In genomic region chr1:200638073-200638472, GRCh38 we compare ENCODE assay signal across 17 cellular contexts.
"Had no signal": no experiment of that assay in that cellular context is flagged by ENCODE, and none has a peak within 500 bp of the region (broad histone marks: within the 10 kb centered on the region; RNA-seq: fewer than 3 reads in every experiment).

No MANE protein-coding gene starts in this region.

- H3K27me3 ChIP-seq: suprapubic skin had no signal

- H3K4me3 Mint-ChIP-seq: activated CD4-positive, alpha-beta memory T cell treated with anti-CD3 and anti-CD28 coated beads for 36 hours; activated naive CD8-positive, alpha-beta T cell treated with anti-CD3 and anti-CD28 coated beads for 36 hours; activated T-cell treated with anti-CD3 and anti-CD28 coated beads, Interleukin-2, amount 50 U/mL, for 4 hours; immature natural killer cell; natural killer cell; T-helper 1 cell treated with Interleukin-12 subunit alpha and Interleukin-12 subunit beta and Interleukin-4 antibody, amounts not matched to agents 30 μg/mL and 1 μg/mL, for 36 hours had no signal

- H3K36me3 ChIP-seq: suprapubic skin had no signal

- H3K27me3 Mint-ChIP-seq: activated CD4-positive, alpha-beta memory T cell treated with anti-CD3 and anti-CD28 coated beads for 36 hours; activated naive CD8-positive, alpha-beta T cell treated with anti-CD3 and anti-CD28 coated beads for 36 hours had no signal

- DNase-seq: activated CD4-positive, alpha-beta memory T cell treated with anti-CD3 and anti-CD28 coated beads for 36 hours; activated CD4-positive, CD25-positive, alpha-beta regulatory T cell treated with anti-CD3 and anti-CD28 coated beads, Interleukin-2, amount 50 U/mL, for 72 hours; activated effector memory CD4-positive, alpha-beta T cell treated with anti-CD3 and anti-CD28 coated beads, Interleukin-2, amount 50 U/mL, for 16 hours; activated naive CD8-positive, alpha-beta T cell treated with anti-CD3 and anti-CD28 coated beads for 36 hours; activated T-cell treated with anti-CD3 and anti-CD28 coated beads, Interleukin-2, amount 50 U/mL, for 4 hours; cerebellar nuclear complex; dermis blood vessel endothelial cell; foreskin fibroblast; immature natural killer cell; natural killer cell; occipital lobe; psoas muscle; stimulated activated CD4-positive, alpha-beta T cell treated with anti-CD3 and anti-CD28 coated beads, Interleukin-12 subunit alpha, Interleukin-12 subunit beta, amount 100 ng/mL, for 4 hours; stimulated activated naive CD8-positive, alpha-beta T cell treated with anti-CD3 and anti-CD28 coated beads, Interleukin-15, Interleukin-2, amounts not matched to agents 100 U/mL and 50 U/mL, for 24 hours had no signal

- H3K27ac Mint-ChIP-seq: activated CD4-positive, alpha-beta memory T cell treated with anti-CD3 and anti-CD28 coated beads for 36 hours; activated naive CD8-positive, alpha-beta T cell treated with anti-CD3 and anti-CD28 coated beads for 36 hours; immature natural killer cell; natural killer cell; T-helper 1 cell treated with Interleukin-12 subunit alpha and Interleukin-12 subunit beta and Interleukin-4 antibody, amounts not matched to agents 30 μg/mL and 1 μg/mL, for 36 hours had no signal

- H3K36me3 Mint-ChIP-seq: activated CD4-positive, alpha-beta memory T cell treated with anti-CD3 and anti-CD28 coated beads for 36 hours; activated naive CD8-positive, alpha-beta T cell treated with anti-CD3 and anti-CD28 coated beads for 36 hours; natural killer cell had no signal

- H3K9me3 Mint-ChIP-seq: activated CD4-positive, alpha-beta memory T cell treated with anti-CD3 and anti-CD28 coated beads for 36 hours; activated naive CD8-positive, alpha-beta T cell treated with anti-CD3 and anti-CD28 coated beads for 36 hours; activated T-cell treated with anti-CD3 and anti-CD28 coated beads, Interleukin-2, amount 50 U/mL, for 4 hours; immature natural killer cell; natural killer cell; T-helper 1 cell treated with Interleukin-12 subunit alpha and Interleukin-12 subunit beta and Interleukin-4 antibody, amounts not matched to agents 30 μg/mL and 1 μg/mL, for 36 hours had no signal

- H3K4me3 ChIP-seq: psoas muscle, suprapubic skin had no signal

- H3K4me1 Mint-ChIP-seq: immature natural killer cell, natural killer cell had no signal

- H3K27ac ChIP-seq: psoas muscle, suprapubic skin had no signal

- H3K9me3 ChIP-seq: psoas muscle, suprapubic skin had no signal

- ATAC-seq: activated T-cell treated with anti-CD3 and anti-CD28 coated beads, Interleukin-2, amount 50 U/mL, for 4 hours; esophagus mucosa; natural killer cell; psoas muscle; stimulated activated naive CD8-positive, alpha-beta T cell treated with anti-CD3 and anti-CD28 coated beads, Interleukin-15, Interleukin-2, amounts not matched to agents 100 U/mL and 50 U/mL, for 24 hours had no signal
